In the genomic region with DNA sequence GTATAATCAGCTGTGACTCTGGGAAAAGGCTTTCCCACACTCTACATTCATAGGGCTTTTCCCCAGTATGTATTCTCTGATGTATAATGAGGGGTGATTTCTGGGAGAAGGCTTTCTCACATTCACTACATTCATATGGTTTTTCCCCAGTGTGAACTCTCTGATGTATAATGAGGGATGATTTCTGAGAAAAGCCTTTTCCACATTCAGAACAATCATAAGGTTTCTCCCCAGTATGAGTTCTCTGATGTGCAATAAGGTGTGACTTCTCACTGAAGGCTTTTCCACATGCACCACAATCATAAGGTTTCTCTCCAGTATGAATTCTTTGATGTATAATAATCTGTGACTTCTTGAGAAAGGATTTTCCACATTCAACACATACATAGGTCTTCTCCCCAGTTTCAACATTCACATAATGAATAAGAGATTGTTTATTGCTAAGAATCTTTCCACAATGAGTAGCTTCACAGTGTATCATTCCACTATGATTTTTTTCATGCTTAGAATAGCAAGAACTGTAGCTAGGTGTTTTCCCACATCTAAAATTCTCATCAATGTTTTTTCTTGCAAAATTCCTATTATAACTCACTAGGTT, we compare ENCODE assay signal across 17 cellular contexts.
"Had no signal": no experiment of that assay in that cellular context is flagged by ENCODE, and none has a peak within 500 bp of the region (broad histone marks: within the 10 kb centered on the region; RNA-seq: fewer than 3 reads in every experiment).

No MANE protein-coding gene starts in this region.

- ATAC-seq: activated CD8-positive, alpha-beta T cell treated with anti-CD3 and anti-CD28 coated beads, Interleukin-2, amount 10 ng/mL, durations not matched to agents 7 days and 5 days; foreskin keratinocyte; left lobe of liver; lower lobe of right lung; natural killer cell; T-cell had no signal

- H3K4me1 ChIP-seq: foreskin keratinocyte, lower lobe of right lung, spleen, thyroid gland had no signal

- H3K27ac ChIP-seq: foreskin keratinocyte, lower lobe of right lung, spleen, thyroid gland had no signal

- DNase-seq: activated CD4-positive, alpha-beta T cell treated with anti-CD3 and anti-CD28 coated beads for 1 hour; activated CD4-positive, alpha-beta T cell treated with anti-CD3 and anti-CD28 coated beads, Interleukin-2, amount 50 U/mL, for 1 hour; activated CD8-positive, alpha-beta T cell treated with anti-CD3 and anti-CD28 coated beads, Interleukin-2, amount 10 ng/mL, durations not matched to agents 7 days and 5 days; activated gamma-delta T cell treated with Interleukin-2 at 50 U/mL for 16 hours; dermis blood vessel endothelial cell; effector CD8-positive, alpha-beta T cell; erythroblast; lower lobe of right lung; natural killer cell; retina; spleen; stimulated activated CD4-positive, alpha-beta T cell treated with anti-CD3 and anti-CD28 coated beads, Interleukin-4, amount 100 ng/mL, for 24 hours; stimulated activated naive CD4-positive, alpha-beta T cell treated with Interleukin-2 at 50 U/mL for 16 hours; T-cell; thyroid gland had no signal

- H3K4me3 ChIP-seq: lower lobe of right lung, spleen, thyroid gland had no signal

- H3K36me3 ChIP-seq: lower lobe of right lung had no signal

- H3K27me3 ChIP-seq: foreskin keratinocyte, spleen, thyroid gland had no signal
